Comparison of ENCODE assay signal across 1 cellular context in genomic region chr3:52423214-52423613, GRCh38.
TF ChIP-seq lines count a peak whose summit lies in the region.

No MANE protein-coding gene starts in this region.

TF ChIP-seq in IMR-90, 13 proteins besides CTCF, POLR2A, EP300 and RAD21 (continued from another document):
- TF ChIP-seq ELK1 (IDR thresholded peaks at IDR 0.05; ENCODE audit: borderline replicate concordance, low read depth, low read length) (no peak), MXI1 (IDR thresholded peaks at IDR 0.05; ENCODE audit: borderline replicate concordance, low read depth, low read length) (no peak), RFX5 (IDR thresholded peaks at IDR 0.05; ENCODE audit: low read depth, low read length) (no peak), MAZ (IDR thresholded peaks at IDR 0.05; ENCODE audit: borderline replicate concordance, low read depth, low read length) (no peak), RCOR1 (IDR thresholded peaks at IDR 0.05; ENCODE audit: insufficient replicate concordance, low read length) (no peak), FOS (IDR thresholded peaks at IDR 0.05; ENCODE audit: low read depth, low read length) (no peak), SMC3 (IDR thresholded peaks at IDR 0.05; ENCODE audit: low read depth, low read length) (no peak), CEBPB (IDR thresholded peaks at IDR 0.05; ENCODE audit: low read depth, low read length) (no peak), MAFK (IDR thresholded peaks at IDR 0.05; ENCODE audit: low read depth, low read length) (no peak), NFE2L2 (IDR thresholded peaks at IDR 0.05; ENCODE audit: low read depth, low read length) (no peak), CHD1 (IDR thresholded peaks at IDR 0.05; ENCODE audit: low read depth, low read length) (no peak), USF2 (IDR thresholded peaks at IDR 0.05; ENCODE audit: low read depth, low read length) (no peak)
